9 cellular contexts compared by ENCODE assay signal in the genomic region with DNA sequence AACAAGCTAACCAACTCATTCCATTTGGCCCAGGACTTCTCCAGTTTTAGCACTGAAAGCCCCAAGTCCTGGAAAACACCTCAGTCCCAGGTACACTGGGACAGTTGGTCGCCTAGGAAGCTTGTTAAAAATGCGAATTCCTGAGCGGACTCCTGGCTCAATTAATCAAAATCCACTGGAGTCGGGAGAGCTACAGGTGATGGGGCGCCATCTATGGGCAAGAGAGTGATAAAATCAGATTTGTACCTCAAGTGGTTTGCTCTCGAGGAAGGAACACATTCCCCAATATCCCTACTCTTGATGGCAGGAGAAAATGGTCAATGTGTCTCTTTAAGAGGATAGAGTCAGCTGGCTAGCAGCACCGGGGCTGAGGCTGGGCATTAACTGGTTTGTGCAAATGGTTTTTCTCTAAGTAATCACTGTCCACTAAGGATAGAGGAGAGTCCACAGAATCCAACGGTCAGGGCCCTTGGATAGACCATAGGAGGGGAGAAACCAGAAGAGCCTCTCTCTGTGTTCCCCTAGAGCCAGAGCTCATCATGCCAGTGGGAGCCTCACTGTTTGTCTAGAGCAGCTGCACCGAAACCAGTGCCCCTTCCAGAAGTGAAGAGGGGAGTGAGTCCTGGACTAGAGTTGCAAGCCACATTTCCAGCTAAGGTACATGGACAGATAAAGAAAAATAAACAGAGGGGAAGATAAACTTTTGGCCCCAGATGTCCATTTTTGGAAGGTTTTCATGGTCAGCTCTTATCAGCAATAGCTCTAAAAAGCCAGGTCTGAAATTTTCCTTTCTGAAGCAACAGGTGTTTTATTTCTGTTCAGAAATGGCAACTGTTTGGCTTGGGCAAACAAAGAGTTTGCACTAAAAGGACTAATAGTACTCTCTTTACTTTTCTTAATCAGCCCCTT.
DNase-seq lines count a peak whose midpoint lies in the region; ATAC-seq, FAIRE-seq and TF ChIP-seq lines count a peak whose summit lies in the region.
"Had no signal": no experiment of that assay in that cellular context is flagged by ENCODE, and none has a peak within 500 bp of the region (broad histone marks: within the 10 kb centered on the region; RNA-seq: fewer than 3 reads in every experiment).

No MANE protein-coding gene starts in this region.

- DNase-seq in D341Med (ENCODE audit: low spot score) (peak; percentile 66), HuH-7 (ENCODE audit: low spot score) (peak; percentile 43), PC-9 (peak; percentile 65 to 68), glutamatergic neuron (peak; percentile 50), pancreas (peak in 4 of 6 donors; percentile 51 to 80 (median 74)), GF-D8 (lab: John Stamatoyannopoulos, UW) (no peak)
- DNase-seq in activated effector memory CD4-positive, alpha-beta T cell treated with Interleukin-2 at 50 U/mL for 16 hours = peak; percentile 18

- no peaks in the 10 kb centered on the region for H3K36me3 Mint-ChIP-seq in glutamatergic neuron (ENCODE audit: unreplicated experiment)

- H3K27ac ChIP-seq in PC-9 (no peak overlapping the region), pancreas (peak overlapping the region in 2 of 4 donors; percentile 59 to 65)

- CTCF ChIA-PET in PC-9 (lab: Charles Lee) = interaction anchor here (0.6 to 2.6 kb wide), 15 partner anchors 15 to 478 kb away, joined by 3 to 15 read pairs (median 4); no protein-coding TSS in a partner anchor

- H3K4me2 ChIP-seq in PC-9 = peak overlapping the region; percentile 68

- H3K36me3 ChIP-seq in PC-9 (ENCODE audit: low read depth) = no peaks in the 10 kb centered on the region
- no peaks in the 10 kb centered on the region for H3K36me3 ChIP-seq in pancreas

- WGBS in pancreas, 2 donors = 3 to 4% methylated on average over 9 of the region's 9 CpGs

- H3K9me3 Mint-ChIP-seq in glutamatergic neuron (ENCODE audit: unreplicated experiment) = peaks cover 4% of the 10 kb centered on the region

- no peak overlapping the region for H3K4me3 Mint-ChIP-seq in glutamatergic neuron (ENCODE audit: unreplicated experiment)

- H3K4me1 ChIP-seq in PC-9 (replicated peaks; ENCODE audit: insufficient read depth) = peaks cover 26% of the 10 kb centered on the region
- peaks cover 6 to 39% (median 21%) of the 10 kb centered on the region in 3 donors for H3K4me1 ChIP-seq in pancreas

- peak overlapping the region; percentile 61 for H2AFZ ChIP-seq in PC-9

- no peak overlapping the region for H3K27ac Mint-ChIP-seq in glutamatergic neuron (ENCODE audit: unreplicated experiment)

- H3K9me3 ChIP-seq in PC-9 (ENCODE audit: insufficient read depth, low read depth) (no peaks in the 10 kb centered on the region), pancreas (no peaks in the 10 kb centered on the region)

- intact Hi-C loops in PC-9 (cut with micrococcal nuclease; ENCODE audit: unreplicated experiment) = loop anchor here (1.0 to 10.0 kb wide), 4 partner anchors 82 to 470 kb away; a partner anchor contains a TSS
- intact Hi-C loops in pancreas (cut with DNase I) = loop anchor here in 2 of 3 donors (10.0 kb wide), 3 partner anchors 140 to 220 kb away; no protein-coding TSS in a partner anchor

- peaks cover 8% of the 10 kb centered on the region for H3K27me3 Mint-ChIP-seq in glutamatergic neuron (ENCODE audit: unreplicated experiment)

- BruUV-seq in PC-9 (replicated peaks; lab: Mats Ljungman, UMichigan) = no TSS peak

- no peaks in the 10 kb centered on the region for H3F3A ChIP-seq in PC-9 (ENCODE audit: insufficient read depth, low read depth)

- peaks cover 2% of the 10 kb centered on the region for H3K4me1 Mint-ChIP-seq in glutamatergic neuron (ENCODE audit: low read depth, unreplicated experiment)

- POLR2A ChIA-PET in PC-9 (lab: Charles Lee; ENCODE audit: unreplicated experiment) = interaction anchor here (0.7 kb wide), 1 partner anchor 183 kb away, joined by 4 read pairs; no protein-coding TSS in a partner anchor

- no peaks in the 10 kb centered on the region for H3K9me2 ChIP-seq in PC-9 (ENCODE audit: insufficient read depth)

- H4K20me1 ChIP-seq in PC-9 (ENCODE audit: insufficient read depth) = no peaks in the 10 kb centered on the region

- H3K79me2 ChIP-seq in PC-9 (ENCODE audit: low read depth) = no peaks in the 10 kb centered on the region

- ATAC-seq in pancreas (peak; percentile 73 to 79 (median 76)), GM19395 (IDR thresholded peaks at IDR 0.05; ENCODE audit: unreplicated experiment) (no peak)

- H3K27me3 ChIP-seq in PC-9 (ENCODE audit: insufficient read depth, low read depth) (no peaks in the 10 kb centered on the region), pancreas (no peaks in the 10 kb centered on the region)

- no peak for FAIRE-seq in pancreas (lab: Jason Lieb, UNC)
- FAIRE-seq: TTC549 had no signal

- no peak overlapping the region for H3K4me3 ChIP-seq in PC-9
- H3K4me3 ChIP-seq in pancreas = peak overlapping the region in 1 of 4 donors; percentile 6

- TF ChIP-seq CTCF in PC-9 (conservative IDR thresholded peaks at IDR 0.05) (peak; percentile 94), glutamatergic neuron (IDR thresholded peaks at IDR 0.05; ENCODE audit: partially characterized antibody, unreplicated experiment) (peak; percentile 68), pancreas (IDR thresholded peaks at IDR 0.05) (peak; percentile 38 to 61 (median 50))
